22 cellular contexts compared by ENCODE assay signal in the genomic region with DNA sequence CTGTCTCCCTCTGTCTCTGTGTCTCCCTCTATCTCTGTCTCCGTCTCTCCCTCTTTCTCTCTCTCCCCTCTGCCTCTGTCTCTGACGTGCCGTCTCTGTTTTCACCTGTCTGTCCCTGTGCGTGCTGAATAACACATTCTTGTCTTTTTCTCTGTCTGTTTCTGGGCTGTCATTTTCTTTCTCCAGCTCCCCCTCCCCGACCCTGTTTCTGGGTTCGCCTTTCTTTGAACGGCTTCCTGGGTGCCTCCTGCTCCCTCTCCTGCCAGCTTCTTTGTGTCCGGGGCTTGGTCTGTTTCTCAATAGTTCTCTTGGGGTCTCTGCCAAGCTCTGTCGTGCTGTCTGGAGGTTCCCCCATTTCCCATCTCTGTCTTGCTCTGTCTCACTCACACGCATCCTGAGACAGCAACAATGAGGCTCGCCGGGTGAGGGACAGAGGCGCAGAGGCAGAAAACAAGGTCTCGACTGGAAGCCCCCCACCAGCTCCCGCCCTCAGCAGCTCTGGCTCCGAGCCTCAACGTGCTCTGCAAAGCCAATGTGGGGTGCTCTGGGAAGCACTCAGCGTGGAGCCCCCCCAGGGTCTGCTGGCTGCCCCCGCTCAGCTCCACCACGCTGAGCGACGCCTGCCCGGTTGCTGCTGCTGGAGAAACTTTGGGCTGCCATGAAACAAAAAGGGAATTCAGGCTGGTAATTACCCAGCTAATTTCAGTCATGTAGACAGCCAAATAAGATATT. TPM values are rescaled to one million over a fixed set of nuclear protein-coding genes. Genes with fewer than 3 reads are reported as not detected.
A peak's percentile ranks its signal among the peaks of the same experiment; 100 is the strongest.
DNase-seq lines count a peak whose midpoint lies in the region; ATAC-seq, FAIRE-seq and TF ChIP-seq lines count a peak whose summit lies in the region.
"Had no signal": no experiment of that assay in that cellular context is flagged by ENCODE, and none has a peak within 500 bp of the region (broad histone marks: within the 10 kb centered on the region; RNA-seq: fewer than 3 reads in every experiment).

No MANE protein-coding gene starts in this region.

- H3K36me3 ChIP-seq in RWPE2 (ENCODE audit: low read depth): no peaks in the 10 kb centered on the region
- H3K36me3 ChIP-seq in left lung: no peaks in the 10 kb centered on the region
- H3K36me3 ChIP-seq in upper lobe of right lung: no peaks in the 10 kb centered on the region

- peak overlapping the region; percentile 13 to 64 (median 37) for H3K4me3 Mint-ChIP-seq in brain
- H3K4me3 Mint-ChIP-seq: HFFc6 had no signal

- TF ChIP-seq POLR2A in GM12891 (IDR thresholded peaks at IDR 0.05; ENCODE audit: low read depth, low read length): no peak

- TF ChIP-seq CTCF in RWPE2 (IDR thresholded peaks at IDR 0.05; ENCODE audit: poor library complexity, severe bottlenecking) (no peak), brain (conservative IDR thresholded peaks at IDR 0.05) (no peak), left lung (IDR thresholded peaks at IDR 0.05) (no peak), upper lobe of right lung (IDR thresholded peaks at IDR 0.05) (no peak)

- H3K27me3 ChIP-seq in RWPE2 (ENCODE audit: insufficient read depth, poor library complexity, severe bottlenecking) (peaks cover 56% of the 10 kb centered on the region), left lung (peaks cover 41 to 97% of the 10 kb centered on the region in 2 donors), upper lobe of right lung (peaks cover 71% of the 10 kb centered on the region)

- no peak overlapping the region for H3K4me3 ChIP-seq in RWPE2 (ENCODE audit: severe bottlenecking)
- H3K4me3 ChIP-seq in left lung: no peak overlapping the region
- no peak overlapping the region for H3K4me3 ChIP-seq in upper lobe of right lung

- H3K4me1 ChIP-seq in RWPE2 (ENCODE audit: insufficient read depth, poor library complexity, severe bottlenecking) (no peaks in the 10 kb centered on the region), left lung (peaks cover 3 to 13% of the 10 kb centered on the region in 2 donors), upper lobe of right lung (peaks cover 6% of the 10 kb centered on the region)

- peaks cover 27% of the 10 kb centered on the region for H3K4me1 Mint-ChIP-seq in brain

- H3K36me3 Mint-ChIP-seq in brain: peaks cover 5% of the 10 kb centered on the region

- no peak for ATAC-seq in RWPE2 (ENCODE audit: low read depth)
- no peak for ATAC-seq in left lung
- ATAC-seq in upper lobe of right lung: no peak
- no peak for ATAC-seq in HG02571 (IDR thresholded peaks at IDR 0.05; ENCODE audit: unreplicated experiment)

- peaks cover 0 to 3% (median 0%) of the 10 kb centered on the region in 5 experiments for H3K9me3 Mint-ChIP-seq in brain
- H3K9me3 Mint-ChIP-seq: CD4-positive, alpha-beta T cell had no signal

- no peaks in the 10 kb centered on the region for H3K9me3 ChIP-seq in RWPE2 (ENCODE audit: severe bottlenecking)
- H3K9me3 ChIP-seq in left lung: no peaks in the 10 kb centered on the region
- H3K9me3 ChIP-seq in upper lobe of right lung: no peaks in the 10 kb centered on the region

- peak; percentile 40 for DNase-seq in RWPE2 (ENCODE audit: low spot score)
- peak; percentile 11 to 34 for DNase-seq in left lung
- peak; percentile 27 for DNase-seq in upper lobe of right lung
- no peak for DNase-seq in SKM-1 treated with dmso at 0.1 percent for 144 hours (lab: John Stamatoyannopoulos, UW; ENCODE audit: unreplicated experiment)
- no peak for DNase-seq in GM12891 (ENCODE audit: insufficient read length, low spot score)
- DNase-seq: CD4-positive, alpha-beta T cell; COR-L47; DMS79; HFFc6; KBM-7; MM.1S; NCI-H1048; NCI-H1417 treated with DMSO at 0.1 percent for 48 hours; NCI-H187; NCI-H446; NCI-H526 treated with DMSO at 0.1 percent for 48 hours; OCI-M1; Right ventricle myocardium superior had no signal

- H3K27me3 Mint-ChIP-seq in brain: peaks cover 27% of the 10 kb centered on the region

- intact Hi-C loops in left lung (cut with DNase I) (no loop called here), upper lobe of right lung (cut with DNase I) (no loop called here)

- peak overlapping the region; percentile 1 to 92 (median 55) for H3K27ac Mint-ChIP-seq in brain
- H3K27ac Mint-ChIP-seq: CD4-positive, alpha-beta T cell; HFFc6 had no signal

- no peak overlapping the region for H3K27ac ChIP-seq in RWPE2 (ENCODE audit: poor library complexity, severe bottlenecking)
- H3K27ac ChIP-seq in left lung: no peak overlapping the region
- no peak overlapping the region for H3K27ac ChIP-seq in upper lobe of right lung

- no peak for FAIRE-seq in GM12891 (lab: Jason Lieb, UNC)
- FAIRE-seq: H54, RCC 7860 had no signal

TF ChIP-seq in GM12891, 5 proteins besides CTCF, POLR2A, EP300 and RAD21:
- TF ChIP-seq PAX5 (IDR thresholded peaks at IDR 0.05; ENCODE audit: insufficient read depth, low read length, severe bottlenecking) (no peak), POLR2AphosphoS5 (IDR thresholded peaks at IDR 0.05; ENCODE audit: low read depth, low read length) (no peak), TAF1 (IDR thresholded peaks at IDR 0.05; ENCODE audit: low read depth, low read length) (no peak), SPI1 (IDR thresholded peaks at IDR 0.05; ENCODE audit: low read depth, low read length) (no peak), POU2F2 (IDR thresholded peaks at IDR 0.05; ENCODE audit: low read depth, low read length) (no peak)

RNA-seq across cellular contexts. Expression of a gene that starts 3.4 kb away (rescaled TPM):
- polyA plus RNA-seq in brain (ENCODE audit: insufficient read depth, low read depth, low replicate concordance): 89.5 TPM
- total RNA-seq in left lung (1 to 10 TPM; 3.1 to 3.2 TPM), upper lobe of right lung (5.2 TPM)
- polyA plus RNA-seq in GM12891 (2012; ENCODE audit: low read depth, missing spikeins): 0.73 TPM

Comparison
In these comparisons a context has a peak if more than half of its experiments do, and no peak if none do; other contexts are left out.
1. DNase-seq: peak in RWPE2 (single experiment), left lung (2 of 2) and upper lobe of right lung (single experiment); none in SKM-1 treated with dmso at 0.1 percent for 144 hours (single experiment) and GM12891 (single experiment).